8 cellular contexts compared by ENCODE assay signal in genomic region chr18:28177828-28178635, GRCh38. TPM values are rescaled to one million over a fixed set of nuclear protein-coding genes. Genes with fewer than 3 reads are reported as not detected.
DNase-seq lines count a peak whose midpoint lies in the region; ATAC-seq and TF ChIP-seq lines count a peak whose summit lies in the region.

No MANE protein-coding gene starts in this region.

- H3K36me3 Mint-ChIP-seq in T-helper 1 cell treated with Interleukin-12 subunit alpha and Interleukin-12 subunit beta and Interleukin-4 antibody, amounts not matched to agents 30 μg/mL and 1 μg/mL, for 36 hours (ENCODE audit: low read depth) = no peaks in the 10 kb centered on the region
- peaks cover 6% of the 10 kb centered on the region for H3K36me3 Mint-ChIP-seq in activated CD8-positive, alpha-beta T cell treated with anti-CD3 and anti-CD28 coated beads for 36 hours (ENCODE audit: low read depth)

- H3K4me1 ChIP-seq in Karpas-422 (ENCODE audit: low read length) = no peaks in the 10 kb centered on the region

- peaks cover 8% of the 10 kb centered on the region for H3K4me1 Mint-ChIP-seq in T-helper 1 cell treated with Interleukin-12 subunit alpha and Interleukin-12 subunit beta and Interleukin-4 antibody, amounts not matched to agents 30 μg/mL and 1 μg/mL, for 36 hours (ENCODE audit: low read depth)
- H3K4me1 Mint-ChIP-seq in activated CD8-positive, alpha-beta T cell treated with anti-CD3 and anti-CD28 coated beads for 36 hours (ENCODE audit: low read depth) = peaks cover 14% of the 10 kb centered on the region

- no peak overlapping the region for H2AFZ ChIP-seq in Karpas-422 (ENCODE audit: low read length)

- H3K36me3 ChIP-seq in Karpas-422 (ENCODE audit: insufficient read depth, low read length) = no peaks in the 10 kb centered on the region

- POLR2A ChIA-PET in activated CD8-positive, alpha-beta T cell treated with anti-CD3 and anti-CD28 coated beads for 36 hours (lab: Charles Lee) = no interaction called here

- intact Hi-C loops in activated CD8-positive, alpha-beta T cell treated with anti-CD3 and anti-CD28 coated beads for 36 hours (cut with micrococcal nuclease) = no loop called here

- DNase-seq in T-helper 1 cell (no peak), NCI-H128 (lab: John Stamatoyannopoulos, UW; ENCODE audit: unreplicated experiment) (peak; percentile 85), glomerular visceral epithelial cell (ENCODE audit: extremely low spot score) (peak; percentile 88), occipital lobe (lab: John Stamatoyannopoulos, UW) (peak; percentile 76), Karpas-422 (no peak), HUDEP-2 (lab: John Stamatoyannopoulos, UW; ENCODE audit: unreplicated experiment in 76 of 76) (no peak)
- DNase-seq in activated CD8-positive, alpha-beta T cell treated with anti-CD3 and anti-CD28 coated beads for 36 hours = no peak

- no peak overlapping the region for H3K27ac Mint-ChIP-seq in T-helper 1 cell treated with Interleukin-12 subunit alpha and Interleukin-12 subunit beta and Interleukin-4 antibody, amounts not matched to agents 30 μg/mL and 1 μg/mL, for 36 hours
- no peak overlapping the region for H3K27ac Mint-ChIP-seq in activated CD8-positive, alpha-beta T cell treated with anti-CD3 and anti-CD28 coated beads for 36 hours

- CTCF ChIA-PET in activated CD8-positive, alpha-beta T cell treated with anti-CD3 and anti-CD28 coated beads for 36 hours (lab: Charles Lee) = no interaction called here

- H3K79me2 ChIP-seq in Karpas-422 (ENCODE audit: low read length) = no peaks in the 10 kb centered on the region

- H3K9me3 Mint-ChIP-seq in T-helper 1 cell treated with Interleukin-12 subunit alpha and Interleukin-12 subunit beta and Interleukin-4 antibody, amounts not matched to agents 30 μg/mL and 1 μg/mL, for 36 hours = peaks cover 3% of the 10 kb centered on the region
- H3K9me3 Mint-ChIP-seq in activated CD8-positive, alpha-beta T cell treated with anti-CD3 and anti-CD28 coated beads for 36 hours = no peaks in the 10 kb centered on the region

- no peaks in the 10 kb centered on the region for H3K9me2 ChIP-seq in Karpas-422 (replicated peaks; ENCODE audit: insufficient read depth, low read length)

- ATAC-seq in activated CD8-positive, alpha-beta T cell treated with anti-CD3 and anti-CD28 coated beads for 36 hours = peak; percentile 31

- H3K27me3 ChIP-seq in Karpas-422 (ENCODE audit: low read length) = no peaks in the 10 kb centered on the region

- H3K4me3 ChIP-seq in Karpas-422 (ENCODE audit: low read length) = no peak overlapping the region

- peaks cover 4% of the 10 kb centered on the region for H3K9me3 ChIP-seq in Karpas-422 (ENCODE audit: low read length)

- TF ChIP-seq CTCF in activated CD8-positive, alpha-beta T cell treated with anti-CD3 and anti-CD28 coated beads for 36 hours (IDR thresholded peaks at IDR 0.05) = no peak

- peak overlapping the region; percentile 33 for H3K4me3 Mint-ChIP-seq in T-helper 1 cell treated with Interleukin-12 subunit alpha and Interleukin-12 subunit beta and Interleukin-4 antibody, amounts not matched to agents 30 μg/mL and 1 μg/mL, for 36 hours
- H3K4me3 Mint-ChIP-seq in activated CD8-positive, alpha-beta T cell treated with anti-CD3 and anti-CD28 coated beads for 36 hours = peak overlapping the region; percentile 35

- H3K27me3 Mint-ChIP-seq in T-helper 1 cell treated with Interleukin-12 subunit alpha and Interleukin-12 subunit beta and Interleukin-4 antibody, amounts not matched to agents 30 μg/mL and 1 μg/mL, for 36 hours (ENCODE audit: low read depth) = peaks cover 49% of the 10 kb centered on the region
- H3K27me3 Mint-ChIP-seq in activated CD8-positive, alpha-beta T cell treated with anti-CD3 and anti-CD28 coated beads for 36 hours = peaks cover 37% of the 10 kb centered on the region

- H3K4me2 ChIP-seq in Karpas-422 (ENCODE audit: low read depth, low read length, poor library complexity, severe bottlenecking) = no peak overlapping the region

- no peak overlapping the region for H3K9ac ChIP-seq in Karpas-422 (ENCODE audit: low read length)

- no peak overlapping the region for H3K27ac ChIP-seq in Karpas-422 (ENCODE audit: low read length)

- no peaks in the 10 kb centered on the region for H4K20me1 ChIP-seq in Karpas-422 (ENCODE audit: insufficient read depth, low read depth, low read length)

RNA-seq across cellular contexts. Expression of gene CDH2, which starts 1.1 kb away (rescaled TPM):
- under 1 TPM in 1 of 2 experiments, not detected in 1; 0.18 TPM for total RNA-seq in activated CD8-positive, alpha-beta T cell treated with anti-CD3 and anti-CD28 coated beads for 36 hours
- 200 TPM for total RNA-seq in occipital lobe
- not detected in 2 replicates for total RNA-seq in Karpas-422 (2014; rRNA removed; shearing (Covaris generic); ENCODE audit: low replicate concordance)

Comparison
In these comparisons a context has a peak if more than half of its experiments do, and no peak if none do; other contexts are left out.
1. DNase-seq: peak in NCI-H128 (single experiment), glomerular visceral epithelial cell (single experiment) and occipital lobe (single experiment); none in T-helper 1 cell (0 of 5), activated CD8-positive, alpha-beta T cell treated with anti-CD3 and anti-CD28 coated beads for 36 hours (single experiment), Karpas-422 (single experiment) and HUDEP-2 (0 of 76).
2. RNA of gene CDH2, which starts 1.1 kb away (total RNA-seq): 200 TPM in occipital lobe (single experiment); 0.18 TPM in activated CD8-positive, alpha-beta T cell treated with anti-CD3 and anti-CD28 coated beads for 36 hours and not detected in Karpas-422; every median in the first group is over 100 times any median in the second.